1 cellular context compared by ENCODE assay signal in the genomic region with DNA sequence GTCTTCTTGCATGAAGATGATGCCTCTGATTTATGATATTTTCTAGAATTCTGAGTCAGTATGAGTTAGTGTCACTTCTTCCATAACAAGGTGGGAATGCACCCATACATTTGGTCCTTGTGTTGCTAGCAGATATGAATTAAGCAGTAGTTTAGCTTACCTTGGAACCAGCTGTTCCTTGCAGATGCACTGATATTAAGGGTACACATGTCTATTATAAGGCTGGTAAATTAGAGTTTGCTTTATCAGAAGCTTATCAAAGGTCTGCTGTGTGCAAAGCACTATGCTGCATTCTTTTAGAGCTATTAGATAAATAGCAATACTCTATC.
A peak's percentile ranks its signal among the peaks of the same experiment; 100 is the strongest.
TF ChIP-seq lines count a peak whose summit lies in the region.

No MANE protein-coding gene starts in this region.

TF ChIP-seq in K562, 482 proteins besides CTCF, POLR2A, EP300 and RAD21 (continued from another document):
- TF ChIP-seq CHD2 (IDR thresholded peaks at IDR 0.05; ENCODE audit: low read depth, low read length) (no peak), SIN3A (IDR thresholded peaks at IDR 0.05; ENCODE audit: borderline replicate concordance in 2 of 2, control insufficient read depth in 1 of 2, low read depth in 2 of 2, low read length in 2 of 2) (no peak), CUX1 (CRISPR knock-in tag; IDR thresholded peaks at IDR 0.05) (no peak), HMGN3 (IDR thresholded peaks at IDR 0.05; ENCODE audit: borderline replicate concordance, extremely low read depth, insufficient read length, low read depth, low read length) (no peak), RFX1 (IDR thresholded peaks at IDR 0.05) (no peak), MEF2A (IDR thresholded peaks at IDR 0.05; ENCODE audit: control insufficient read depth, low read depth, low read length) (no peak), HOMEZ (CRISPR knock-in tag; IDR thresholded peaks at IDR 0.05) (no peak), ARID1B (IDR thresholded peaks at IDR 0.05) (0 out of 2 replicates have a peak, but pooled peaks have one; percentile 16), HNRNPLL (IDR thresholded peaks at IDR 0.05; ENCODE audit: low read depth, low read length, poor library complexity, severe bottlenecking) (no peak), PRDM10 (IDR thresholded peaks at IDR 0.05; ENCODE audit: partially characterized antibody) (no peak), CHD1 (IDR thresholded peaks at IDR 0.05; ENCODE audit: low read length) (no peak), JUN (IDR thresholded peaks at IDR 0.05; ENCODE audit: borderline replicate concordance, low read depth, low read length) (no peak), JUN (CRISPR knock-in tag; IDR thresholded peaks at IDR 0.05; ENCODE audit: borderline replicate concordance) (no peak), FOXA3 (CRISPR knock-in tag; conservative IDR thresholded peaks at IDR 0.05 in 1 of 2, IDR thresholded peaks at IDR 0.05 in 1 of 2) (no peak), CC2D1A (IDR thresholded peaks at IDR 0.05) (no peak), TEAD4 (IDR thresholded peaks at IDR 0.05; ENCODE audit: low read length) (peak; percentile 60), TEAD4 (CRISPR knock-in tag; IDR thresholded peaks at IDR 0.05; ENCODE audit: borderline replicate concordance) (no peak), ETS1 (conservative IDR thresholded peaks at IDR 0.05; ENCODE audit: control insufficient read depth, low read depth, low read length) (no peak), TCF7 (IDR thresholded peaks at IDR 0.05; ENCODE audit: borderline replicate concordance) (no peak), ZNF76 (CRISPR knock-in tag; IDR thresholded peaks at IDR 0.05; ENCODE audit: borderline replicate concordance) (no peak), SIN3B (IDR thresholded peaks at IDR 0.05; ENCODE audit: low read depth) (no peak), SAFB (IDR thresholded peaks at IDR 0.05; ENCODE audit: borderline replicate concordance, low read depth, low read length) (no peak), SP2 (IDR thresholded peaks at IDR 0.05; ENCODE audit: extremely low read depth, low read depth, low read length, poor library complexity, severe bottlenecking) (no peak), ZNF436 (CRISPR knock-in tag; IDR thresholded peaks at IDR 0.05) (no peak), MAZ (CRISPR knock-in tag; conservative IDR thresholded peaks at IDR 0.05 in 1 of 2, IDR thresholded peaks at IDR 0.05 in 1 of 2) (no peak), MCM3 (IDR thresholded peaks at IDR 0.05) (no peak), SMAD1 (IDR thresholded peaks at IDR 0.05; ENCODE audit: low read depth, low read length, partially characterized antibody) (no peak), ZFP30 (CRISPR knock-in tag; IDR thresholded peaks at IDR 0.05; ENCODE audit: borderline replicate concordance) (no peak), MEIS2 (IDR thresholded peaks at IDR 0.05; ENCODE audit: partially characterized antibody) (peak; percentile 42), FOXK2 (conservative IDR thresholded peaks at IDR 0.05 in 1 of 2, IDR thresholded peaks at IDR 0.05 in 1 of 2; ENCODE audit: low read depth in 2 of 2) (no peak), TCF7L2 (IDR thresholded peaks at IDR 0.05; ENCODE audit: low read depth, low read length) (no peak), NR3C1 (CRISPR knock-in tag; IDR thresholded peaks at IDR 0.05) (no peak), BRD9 (IDR thresholded peaks at IDR 0.05; ENCODE audit: low read depth, partially characterized antibody) (no peak), MYC (IDR thresholded peaks at IDR 0.05; ENCODE audit: low read depth, low read length) (no peak), MYC (CRISPR knock-in tag; IDR thresholded peaks at IDR 0.05; ENCODE audit: borderline replicate concordance, low read depth) (no peak), TAL1 (IDR thresholded peaks at IDR 0.05) (peak; percentile 33; the same call in 1 of the 2 replicates), POLR3G (IDR thresholded peaks at IDR 0.05; ENCODE audit: extremely low read depth, insufficient read length, insufficient replicate concordance) (no peak), ZNF707 (CRISPR knock-in tag; conservative IDR thresholded peaks at IDR 0.05) (no peak)
- TF ChIP-seq, protein P1, sequence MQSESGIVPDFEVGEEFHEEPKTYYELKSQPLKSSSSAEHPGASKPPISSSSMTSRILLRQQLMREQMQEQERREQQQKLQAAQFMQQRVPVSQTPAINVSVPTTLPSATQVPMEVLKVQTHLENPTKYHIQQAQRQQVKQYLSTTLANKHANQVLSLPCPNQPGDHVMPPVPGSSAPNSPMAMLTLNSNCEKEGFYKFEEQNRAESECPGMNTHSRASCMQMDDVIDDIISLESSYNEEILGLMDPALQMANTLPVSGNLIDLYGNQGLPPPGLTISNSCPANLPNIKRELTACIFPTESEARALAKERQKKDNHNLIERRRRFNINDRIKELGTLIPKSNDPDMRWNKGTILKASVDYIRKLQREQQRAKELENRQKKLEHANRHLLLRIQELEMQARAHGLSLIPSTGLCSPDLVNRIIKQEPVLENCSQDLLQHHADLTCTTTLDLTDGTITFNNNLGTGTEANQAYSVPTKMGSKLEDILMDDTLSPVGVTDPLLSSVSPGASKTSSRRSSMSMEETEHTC (IDR thresholded peaks at IDR 0.05) = no peak
- TF ChIP-seq, protein P2, sequence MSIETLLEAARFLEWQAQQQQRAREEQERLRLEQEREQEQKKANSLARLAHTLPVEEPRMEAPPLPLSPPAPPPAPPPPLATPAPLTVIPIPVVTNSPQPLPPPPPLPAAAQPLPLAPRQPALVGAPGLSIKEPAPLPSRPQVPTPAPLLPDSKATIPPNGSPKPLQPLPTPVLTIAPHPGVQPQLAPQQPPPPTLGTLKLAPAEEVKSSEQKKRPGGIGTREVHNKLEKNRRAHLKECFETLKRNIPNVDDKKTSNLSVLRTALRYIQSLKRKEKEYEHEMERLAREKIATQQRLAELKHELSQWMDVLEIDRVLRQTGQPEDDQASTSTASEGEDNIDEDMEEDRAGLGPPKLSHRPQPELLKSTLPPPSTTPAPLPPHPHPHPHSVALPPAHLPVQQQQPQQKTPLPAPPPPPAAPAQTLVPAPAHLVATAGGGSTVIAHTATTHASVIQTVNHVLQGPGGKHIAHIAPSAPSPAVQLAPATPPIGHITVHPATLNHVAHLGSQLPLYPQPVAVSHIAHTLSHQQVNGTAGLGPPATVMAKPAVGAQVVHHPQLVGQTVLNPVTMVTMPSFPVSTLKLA (conservative IDR thresholded peaks at IDR 0.05) = no peak
